ENCODE assay signal across 12 cellular contexts in the genomic region with DNA sequence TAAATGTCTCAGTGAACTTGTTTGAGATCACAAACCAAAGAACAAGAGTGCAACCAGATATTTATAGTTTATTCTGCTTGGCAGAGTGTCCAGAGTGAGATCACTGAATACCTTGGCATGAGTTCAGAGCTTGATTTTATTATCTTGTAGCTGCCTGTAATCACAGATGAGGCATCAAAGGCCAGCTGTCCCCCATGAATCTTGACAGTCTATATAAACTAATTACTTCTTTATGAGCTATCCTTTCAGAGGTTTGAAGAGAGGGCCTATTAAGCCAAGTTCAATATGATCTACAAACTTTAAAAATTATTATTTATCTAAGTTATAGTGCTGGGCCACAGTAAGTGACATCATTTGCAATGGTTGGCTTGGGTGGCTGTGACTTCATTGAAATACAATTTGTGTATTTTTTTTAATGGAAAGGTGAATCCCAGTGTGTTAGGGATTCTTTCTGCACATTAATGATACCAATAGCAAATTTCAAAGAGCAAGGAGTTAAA.
DNase-seq lines count a peak whose midpoint lies in the region; ATAC-seq and FAIRE-seq lines count a peak whose summit lies in the region.
"Had no signal": no experiment of that assay in that cellular context is flagged by ENCODE, and none has a peak within 500 bp of the region (broad histone marks: within the 10 kb centered on the region; RNA-seq: fewer than 3 reads in every experiment).

No MANE protein-coding gene starts in this region.

- no peak for ATAC-seq in GM21786 (IDR thresholded peaks at IDR 0.05; ENCODE audit: unreplicated experiment)
- ATAC-seq: activated CD8-positive, alpha-beta T cell treated with anti-CD3 and anti-CD28 coated beads, Interleukin-2, amount 10 ng/mL, durations not matched to agents 7 days and 5 days; GM12878; stimulated activated naive B cell treated with anti-CD40 and anti-IgM and Interleukin-4, amounts not matched to agents 10 μg/mL and 1 μg/mL and 100 μg/mL, for 72 hours had no signal

- no peak overlapping the region for H3K4me3 ChIP-seq in small intestine (ENCODE audit: low read depth in 1 of 2, low read length in 2 of 2)
- H3K4me3 ChIP-seq: GM12878 had no signal

- no peak for FAIRE-seq in small intestine (lab: Jason Lieb, UNC)
- FAIRE-seq: GM12878 had no signal

- peak; percentile 48 for DNase-seq in LoVo (ENCODE audit: low spot score)
- DNase-seq in SHP77 treated with DMSO at 0.1 percent for 48 hours (lab: John Stamatoyannopoulos, UW), result peak; percentile 86
- DNase-seq in globus pallidus (ENCODE audit: low spot score), result peak; percentile 60
- DNase-seq in small intestine, result peak; percentile 13
- DNase-seq in activated CD4-positive, alpha-beta T cell treated with anti-CD3 and anti-CD28 coated beads, Interleukin-2, amount 50 U/mL, for 4 hours, result no peak
- no peak for DNase-seq in stimulated activated naive CD4-positive, alpha-beta T cell (lab: John Stamatoyannopoulos, UW)
- no peak for DNase-seq in activated CD8-positive, alpha-beta memory T cell treated with anti-CD3 and anti-CD28 coated beads for 24 hours
- DNase-seq: activated CD8-positive, alpha-beta T cell treated with anti-CD3 and anti-CD28 coated beads, Interleukin-2, amount 10 ng/mL, durations not matched to agents 7 days and 5 days; NCI-H2227 treated with DMSO at 0.1 percent for 48 hours; stimulated activated naive B cell treated with anti-CD40 and anti-IgM and Interleukin-4, amounts not matched to agents 10 μg/mL and 1 μg/mL and 100 μg/mL, for 72 hours had no signal

- H3K36me3 ChIP-seq in small intestine (ENCODE audit: control insufficient read depth in 2 of 2, insufficient read depth in 2 of 2, low read length in 2 of 2), result no peaks in the 10 kb centered on the region

- no peaks in the 10 kb centered on the region for H3K27me3 ChIP-seq in small intestine (ENCODE audit: control insufficient read depth in 2 of 2, insufficient read depth in 2 of 2, low read length in 2 of 2)

- H3K9me3 ChIP-seq in small intestine (ENCODE audit: control insufficient read depth, low read depth), result no peaks in the 10 kb centered on the region

- H3K27ac ChIP-seq in small intestine (ENCODE audit: low read depth in 1 of 2, low read length in 1 of 2), result no peak overlapping the region

- H3K4me1 ChIP-seq in small intestine (ENCODE audit: control insufficient read depth in 2 of 2, insufficient read depth in 1 of 2, low read depth in 1 of 2, low read length in 1 of 2), result no peaks in the 10 kb centered on the region

Comparison
In these comparisons a context has a peak if more than half of its experiments do, and no peak if none do; other contexts are left out.
1. DNase-seq: peak in LoVo (single experiment), SHP77 treated with DMSO at 0.1 percent for 48 hours (single experiment), globus pallidus (single experiment) and small intestine (single experiment); none in activated CD4-positive, alpha-beta T cell treated with anti-CD3 and anti-CD28 coated beads, Interleukin-2, amount 50 U/mL, for 4 hours (0 of 2), stimulated activated naive CD4-positive, alpha-beta T cell (0 of 6) and activated CD8-positive, alpha-beta memory T cell treated with anti-CD3 and anti-CD28 coated beads for 24 hours (single experiment).